In genomic region chr18:43170586-43170985, GRCh38 we compare ENCODE assay signal across 20 cellular contexts. TPM values are rescaled to one million over a fixed set of nuclear protein-coding genes. Genes with fewer than 3 reads are reported as not detected.
DNase-seq lines count a peak whose midpoint lies in the region; ATAC-seq, FAIRE-seq and TF ChIP-seq lines count a peak whose summit lies in the region.
"Had no signal": no experiment of that assay in that cellular context is flagged by ENCODE, and none has a peak within 500 bp of the region (broad histone marks: within the 10 kb centered on the region; RNA-seq: fewer than 3 reads in every experiment).

No MANE protein-coding gene starts in this region.

- in situ Hi-C loops in GM12878 (cut with MboI) = no loop called here

- H3K79me2 ChIP-seq in GM12878 (ENCODE audit: control insufficient read depth, insufficient read depth, low read length) = no peaks in the 10 kb centered on the region

- no peak for TF ChIP-seq RAD21 in GM12878 (IDR thresholded peaks at IDR 0.05; ENCODE audit: insufficient read depth, low read depth, low read length)

- H3K4me1 ChIP-seq in A673 (ENCODE audit: insufficient read depth, low read length, poor library complexity, severe bottlenecking) (no peaks in the 10 kb centered on the region), GM12878 (ENCODE audit: control insufficient read depth, insufficient read depth, low read length) (no peaks in the 10 kb centered on the region)

- TF ChIP-seq EP300 in GM12878 (IDR thresholded peaks at IDR 0.05; ENCODE audit: borderline replicate concordance in 1 of 2, control insufficient read depth in 1 of 2, low read depth in 2 of 2, low read length in 2 of 2) = no peak

- H3K4me3 ChIP-seq in A673 (ENCODE audit: low read depth, low read length, poor library complexity, severe bottlenecking) (no peak overlapping the region), GM06990 (replicated peaks; ENCODE audit: low read depth, low read length) (no peak overlapping the region), GM12878 (no peak overlapping the region)
- H3K4me3 ChIP-seq: GM23248, PC-9, SK-N-MC had no signal

- peaks cover 4% of the 10 kb centered on the region for H3K9me3 ChIP-seq in A673 (ENCODE audit: low read depth, low read length, poor library complexity, severe bottlenecking)
- no peaks in the 10 kb centered on the region for H3K9me3 ChIP-seq in GM12878 (replicated peaks; ENCODE audit: control insufficient read depth, insufficient read depth, low read length)

- H3K27me3 ChIP-seq in A673 (replicated peaks; ENCODE audit: insufficient read depth, low read depth, low read length, poor library complexity) (no peaks in the 10 kb centered on the region), GM06990 (replicated peaks; ENCODE audit: control insufficient read depth, insufficient read depth, low read length) (no peaks in the 10 kb centered on the region), GM12878 (replicated peaks in 1 of 2; ENCODE audit: control insufficient read depth in 2 of 2, insufficient read depth in 2 of 2, low read length in 1 of 2) (no peaks in the 10 kb centered on the region)

- ATAC-seq in GM12878 = no peak
- ATAC-seq in GM18909 (IDR thresholded peaks at IDR 0.05; ENCODE audit: poor library complexity, unreplicated experiment) = no peak
- no peak for ATAC-seq in GM21529 (IDR thresholded peaks at IDR 0.05; ENCODE audit: unreplicated experiment)

- no peak for TF ChIP-seq POLR2A in GM12878 (IDR thresholded peaks at IDR 0.05; ENCODE audit: low read depth, low read length)

- H3K27me3 Mint-ChIP-seq in activated CD4-positive, alpha-beta memory T cell treated with anti-CD3 and anti-CD28 coated beads for 36 hours = no peaks in the 10 kb centered on the region
- H3K27me3 Mint-ChIP-seq: CD4-positive, alpha-beta T cell had no signal

- POLR2A ChIA-PET in A673 (lab: Charles Lee; ENCODE audit: low non-redundant PET) (no interaction called here), GM12878 (lab: Charles Lee) (no interaction called here)
- POLR2A ChIA-PET in activated CD4-positive, alpha-beta memory T cell treated with anti-CD3 and anti-CD28 coated beads for 36 hours (lab: Charles Lee) = no interaction called here

- H3K4me1 Mint-ChIP-seq in activated CD4-positive, alpha-beta memory T cell treated with anti-CD3 and anti-CD28 coated beads for 36 hours (ENCODE audit: low read depth) = no peaks in the 10 kb centered on the region

- no peak overlapping the region for H3K9ac ChIP-seq in GM12878 (ENCODE audit: control insufficient read depth, insufficient read depth, low read length)
- H3K9ac ChIP-seq: GM23248 had no signal

- BruUV-seq in A673 (replicated peaks; lab: Mats Ljungman, UMichigan) = no TSS peak
- BruUV-seq in GM12878 (replicated peaks; lab: Mats Ljungman, UMichigan) = no TSS peak

- peak; percentile 5 for DNase-seq in A673 (ENCODE audit: low spot score)
- DNase-seq in GM06990 (ENCODE audit: extremely low read depth, insufficient read length) = no peak
- peak; percentile 17 for DNase-seq in NAMALWA (ENCODE audit: low spot score)
- DNase-seq in GM12878 (ENCODE audit: low read depth, low spot score) = no peak
- no peak for DNase-seq in NK-92 treated with Interleukin-12 subunit alpha and Interleukin-12 subunit beta, amount 100 ng/mL, for 24 hours (lab: John Stamatoyannopoulos, UW)
- DNase-seq in activated CD4-positive, alpha-beta memory T cell treated with anti-CD3 and anti-CD28 coated beads for 36 hours = no peak
- DNase-seq: Calu3; CD4-positive, alpha-beta T cell; GM23248; Kasumi-1; MV-4-11; NCI-H146; NCI-H2081 treated with DMSO at 0.1 percent for 48 hours; NCI-H2227 treated with DMSO at 0.1 percent for 48 hours; NCI-H524 treated with DMSO at 0.1 percent for 48 hours; PC-9 had no signal

- SMC1A ChIA-PET in GM12878 (lab: Charles Lee; ENCODE audit: uncharacterized antibody, unreplicated experiment) = interaction anchor here (0.6 kb wide), 1 partner anchor 1187 kb away, joined by 3 read pairs; no protein-coding TSS in a partner anchor

- CTCF ChIA-PET in A673 (lab: Charles Lee) (no interaction called here), GM12878 (lab: Yijun Ruan, JAX) (interaction anchor here (0.6 to 1.9 kb wide), 5 partner anchors 11 to 1056 kb away, joined by 3 to 12 read pairs (median 3); no protein-coding TSS in a partner anchor)
- CTCF ChIA-PET in activated CD4-positive, alpha-beta memory T cell treated with anti-CD3 and anti-CD28 coated beads for 36 hours (lab: Charles Lee) = interaction anchor here (0.7 kb wide), 1 partner anchor 392 kb away, joined by 3 read pairs; no protein-coding TSS in a partner anchor

- 26% methylated on average over 4 of the region's 4 CpGs for WGBS in GM12878 (ENCODE audit: insufficient coverage, insufficient replicate concordance, low lambda C conversion rate, missing lambda C conversion rate)

- no peak overlapping the region for H3K4me3 Mint-ChIP-seq in activated CD4-positive, alpha-beta memory T cell treated with anti-CD3 and anti-CD28 coated beads for 36 hours
- H3K4me3 Mint-ChIP-seq: CD4-positive, alpha-beta T cell had no signal

- peaks cover 23% of the 10 kb centered on the region for H3K9me3 Mint-ChIP-seq in activated CD4-positive, alpha-beta memory T cell treated with anti-CD3 and anti-CD28 coated beads for 36 hours

- H2AFZ ChIP-seq in GM12878 (ENCODE audit: control insufficient read depth, low read depth, low read length) = no peak overlapping the region
- H2AFZ ChIP-seq: GM23248, PC-9 had no signal

- H3K36me3 Mint-ChIP-seq in activated CD4-positive, alpha-beta memory T cell treated with anti-CD3 and anti-CD28 coated beads for 36 hours = no peaks in the 10 kb centered on the region

- no peak for FAIRE-seq in GM12878 (lab: Jason Lieb, UNC)

- H3K27ac ChIP-seq in A673 (ENCODE audit: low read depth, low read length, poor library complexity, severe bottlenecking) = no peak overlapping the region
- H3K27ac ChIP-seq in GM12878 (ENCODE audit: control insufficient read depth, insufficient read depth) = no peak overlapping the region
- H3K27ac ChIP-seq: GM23248, PC-9, SK-N-MC had no signal

- intact Hi-C loops in A673 (cut with micrococcal nuclease; ENCODE audit: unreplicated experiment) (no loop called here), GM12878 (cut with micrococcal nuclease; ENCODE audit: unreplicated experiment) (no loop called here)
- intact Hi-C loops in activated CD4-positive, alpha-beta memory T cell treated with anti-CD3 and anti-CD28 coated beads for 36 hours (cut with micrococcal nuclease) = no loop called here

- no peak overlapping the region for H3K4me2 ChIP-seq in GM12878 (ENCODE audit: control insufficient read depth, insufficient read depth)
- H3K4me2 ChIP-seq: PC-9 had no signal

- TF ChIP-seq CTCF in A673 (conservative IDR thresholded peaks at IDR 0.05; ENCODE audit: low read depth, low read length) (0 out of 2 replicates have a peak, but pooled peaks have one; percentile 20), GM06990 (IDR thresholded peaks at IDR 0.05; ENCODE audit: insufficient read depth, low read length, poor library complexity, severe bottlenecking) (peak; percentile 33), GM12878 (IDR thresholded peaks at IDR 0.05 in 2 of 3, conservative IDR thresholded peaks at IDR 0.05 in 1 of 3; ENCODE audit: control insufficient read depth in 2 of 3, extremely low read depth in 1 of 3, insufficient read depth in 1 of 3, low read depth in 3 of 3, low read length in 3 of 3) (peak in 2 of 3 experiments; percentile 1 to 12; a peak in 1 of 6 replicates)

- H3K27ac Mint-ChIP-seq in activated CD4-positive, alpha-beta memory T cell treated with anti-CD3 and anti-CD28 coated beads for 36 hours = no peak overlapping the region
- H3K27ac Mint-ChIP-seq: CD4-positive, alpha-beta T cell had no signal

- H3K36me3 ChIP-seq in A673 (ENCODE audit: insufficient read depth, low read length, poor library complexity, severe bottlenecking) (no peaks in the 10 kb centered on the region), GM06990 (ENCODE audit: control insufficient read depth, insufficient read depth, low read length) (no peaks in the 10 kb centered on the region), GM12878 (ENCODE audit: control insufficient read depth in 2 of 2, insufficient read depth in 2 of 2, low read length in 1 of 2) (no peaks in the 10 kb centered on the region)

- RAD21 ChIA-PET in GM12878 (lab: Charles Lee; ENCODE audit: unreplicated experiment) = no interaction called here

- H4K20me1 ChIP-seq in GM12878 (ENCODE audit: control insufficient read depth, insufficient read depth) = no peaks in the 10 kb centered on the region

TF ChIP-seq in GM12878, 131 proteins besides CTCF, POLR2A, EP300 and RAD21 (continues in another document):
- TF ChIP-seq MTA2 (IDR thresholded peaks at IDR 0.05; ENCODE audit: low read depth) = no peak
- no peak for TF ChIP-seq RUNX3 (IDR thresholded peaks at IDR 0.05; ENCODE audit: low read length)
- TF ChIP-seq SUZ12 (IDR thresholded peaks at IDR 0.05; ENCODE audit: unreplicated experiment) = no peak
- no peak for TF ChIP-seq RCOR1 (conservative IDR thresholded peaks at IDR 0.05; ENCODE audit: low read depth, low read length)
- no peak for TF ChIP-seq ETV6 (conservative IDR thresholded peaks at IDR 0.05 in 1 of 2, IDR thresholded peaks at IDR 0.05 in 1 of 2; ENCODE audit: borderline replicate concordance in 1 of 2, low read depth in 1 of 2)
- no peak for TF ChIP-seq IKZF2 (IDR thresholded peaks at IDR 0.05)
- TF ChIP-seq ESRRA (IDR thresholded peaks at IDR 0.05; ENCODE audit: low read length) = no peak
- no peak for TF ChIP-seq ZNF622 (IDR thresholded peaks at IDR 0.05)
- TF ChIP-seq CHD1 (IDR thresholded peaks at IDR 0.05; ENCODE audit: low read depth, low read length) = no peak

RNA-seq across cellular contexts. Expression of gene RIT2, which starts 55.1 kb away (rescaled TPM):
- total RNA-seq in A673 (2021) = not detected in 2 replicates
- total RNA-seq in GM12878 (2013; cell fraction: nucleolus; rRNA removed) = not detected in 2 replicates
- not detected in 2 replicates for total RNA-seq in GM12878 (2014; rRNA removed)
- total RNA-seq in GM12878 (2014; rRNA removed; fragmentation: Illumina TruSeq; extraction: Trizol) = not detected in 2 replicates
- total RNA-seq in GM12878 (2021) = not detected in 2 replicates
- polyA plus RNA-seq in GM12878 (2011; ENCODE audit: low read depth) = not detected
- not detected in 2 replicates for polyA plus RNA-seq in GM12878 (2011; rRNA removed)
- not detected in 2 replicates for polyA plus RNA-seq in GM12878 (2011; cell fraction: cytosol; rRNA removed)
- polyA plus RNA-seq in GM12878 (2011; cell fraction: nucleus; rRNA removed) = not detected in 2 replicates
- polyA plus RNA-seq in GM12878 (2012) = not detected in 2 replicates
- not detected in 2 replicates for polyA plus RNA-seq in GM12878 (2014; fragmentation: Illumina TruSeq; extraction: Trizol)
- polyA plus RNA-seq in GM12878 (2014; fragmentation: Nextera tagmentation; extraction: Ambion mirVana) = not detected
- polyA plus RNA-seq in GM12878 (2014; rRNA removed) = not detected in 2 replicates
- not detected for polyA plus RNA-seq in GM12878 (2016; fragmentation: Nextera tagmentation; extraction: Ambion mirVana)
- polyA minus RNA-seq in GM12878 (2011; rRNA and poly(A)+ RNA removed) = not detected in 2 replicates
- not detected in 2 replicates for polyA minus RNA-seq in GM12878 (2011; cell fraction: cytosol; rRNA and poly(A)+ RNA removed)
- not detected in 2 replicates for polyA minus RNA-seq in GM12878 (2011; cell fraction: nucleus; rRNA and poly(A)+ RNA removed)
- not detected for total RNA-seq in activated CD4-positive, alpha-beta memory T cell treated with anti-CD3 and anti-CD28 coated beads for 36 hours
- total RNA-seq: Calu3; CD4-positive, alpha-beta T cell; GM23248; PC-9; T-helper 1 cell treated with Interleukin-12 subunit alpha and Interleukin-12 subunit beta and Interleukin-4 antibody, amounts not matched to agents 30 ng/mL and 1 ng/mL, for 36 hours had no signal
- polyA plus RNA-seq: GM23248 had no signal

Comparison
In these comparisons a context has a peak if more than half of its experiments do, and no peak if none do; other contexts are left out.
1. DNase-seq: peak in A673 (single experiment) and NAMALWA (single experiment); none in GM06990 (single experiment), GM12878 (single experiment), NK-92 treated with Interleukin-12 subunit alpha and Interleukin-12 subunit beta, amount 100 ng/mL, for 24 hours (single experiment) and activated CD4-positive, alpha-beta memory T cell treated with anti-CD3 and anti-CD28 coated beads for 36 hours (single experiment).
2. Peak in every context shown above with its lines, with median percentiles within 50 percentile points of each other: CTCF ChIP-seq.